Comparison of ENCODE assay signal across 1 cellular context in genomic region chr6:134373966-134374365, GRCh38.
TF ChIP-seq lines count a peak whose summit lies in the region.

No MANE protein-coding gene starts in this region.

TF ChIP-seq in GM23338, 12 proteins besides CTCF, POLR2A, EP300 and RAD21:
- TF ChIP-seq STAT1 (IDR thresholded peaks at IDR 0.05; ENCODE audit: unreplicated experiment) (no peak), EZH2 (IDR thresholded peaks at IDR 0.05; ENCODE audit: low read depth, unreplicated experiment) (no peak), ETS1 (IDR thresholded peaks at IDR 0.05) (no peak), POLR2AphosphoS5 (IDR thresholded peaks at IDR 0.05; ENCODE audit: low read depth) (no peak), REST (IDR thresholded peaks at IDR 0.05; ENCODE audit: unreplicated experiment) (no peak)
